Comparison of ENCODE assay signal across 8 cellular contexts in the genomic region with DNA sequence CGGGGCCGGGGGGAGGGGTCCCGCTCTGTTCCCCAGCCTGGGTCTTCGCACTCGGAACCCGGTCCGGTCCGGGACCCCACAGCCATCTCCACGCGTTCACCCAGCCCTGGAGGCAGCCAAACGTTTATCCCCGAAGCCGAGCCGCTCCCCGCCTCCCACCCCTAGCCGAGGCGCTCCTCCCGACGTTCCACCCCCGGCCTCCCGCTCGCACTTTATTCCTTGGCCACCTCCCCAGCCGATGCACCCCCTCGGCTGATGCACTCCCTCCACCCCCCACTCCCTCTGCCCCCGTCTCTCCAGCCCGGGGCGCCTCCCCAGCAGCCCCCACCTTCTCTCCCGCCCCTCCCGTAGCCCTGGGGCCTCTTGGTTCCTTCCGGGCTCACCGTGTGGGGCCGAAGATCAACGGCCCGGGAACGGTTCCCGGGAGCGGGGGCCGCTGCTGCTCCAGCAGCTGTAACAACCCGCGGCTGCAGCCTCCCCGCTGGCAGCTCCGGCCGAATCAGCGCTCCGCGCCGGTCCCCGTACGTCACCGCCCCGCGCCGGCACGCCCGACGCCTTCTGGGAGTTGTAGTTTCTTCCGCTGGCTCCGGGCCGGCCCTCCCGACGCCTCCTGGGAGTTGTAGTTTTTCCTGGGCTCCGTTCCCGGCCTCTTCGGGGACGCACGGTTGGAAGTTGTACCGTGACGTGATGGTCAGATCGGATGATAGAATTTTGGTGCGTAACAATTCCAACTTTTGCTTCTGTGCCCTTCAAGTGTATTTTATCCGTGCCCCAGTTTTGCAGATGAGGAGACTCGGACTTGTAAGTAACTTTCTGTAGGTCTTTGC. TPM values are rescaled to one million over a fixed set of nuclear protein-coding genes. Genes with fewer than 3 reads are reported as not detected.
DNase-seq lines count a peak whose midpoint lies in the region; ATAC-seq and TF ChIP-seq lines count a peak whose summit lies in the region.

Gene LRRC3C, plus strand, starts transcription at position 632 of the 827 bp plus-strand sequence. CDS start 13,792 bp downstream, outside the sequence.
A gene with protein sequence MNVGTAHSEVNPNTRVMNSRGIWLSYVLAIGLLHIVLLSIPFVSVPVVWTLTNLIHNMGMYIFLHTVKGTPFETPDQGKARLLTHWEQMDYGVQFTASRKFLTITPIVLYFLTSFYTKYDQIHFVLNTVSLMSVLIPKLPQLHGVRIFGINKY (minus strand): TSS at position 501 of the 827 bp plus-strand sequence. CDS start 3,398 bp downstream, outside the sequence.

- DNase-seq in BE2C (peak; percentile 96), NCI-H69 (lab: John Stamatoyannopoulos, UW) (peak; percentile 88), dedifferentiated amniotic fluid mesenchymal stem cell (ENCODE audit: extremely low spot score) (peak; percentile 92), left lobe of liver (ENCODE audit: low spot score) (peak; percentile 98)
- DNase-seq in activated CD4-positive, alpha-beta T cell treated with anti-CD3 and anti-CD28 coated beads, Interleukin-2, amount 50 U/mL, for 1 hour = peak; percentile 89
- DNase-seq in stimulated activated CD4-positive, alpha-beta T cell treated with anti-CD3 and anti-CD28 coated beads, Interleukin-2, amount 100 ng/mL, for 24 hours = peak; percentile 91 to 94

- no peaks in the 10 kb centered on the region for H3K27me3 ChIP-seq in BE2C

- peak within 1 kb of the TSS; percentile 78 for H3K4me3 ChIP-seq in BE2C (ENCODE audit: low read depth, low read length)

- no peaks in the 10 kb centered on the region for H3K9me3 ChIP-seq in BE2C

- peak; percentile 89 for ATAC-seq in GM19324 (IDR thresholded peaks at IDR 0.05; ENCODE audit: low FRiP score, unreplicated experiment)
- peak; percentile 79 for ATAC-seq in HG03520 (IDR thresholded peaks at IDR 0.05; ENCODE audit: unreplicated experiment)
- peak; percentile 72 for ATAC-seq in left lobe of liver

- peaks cover 20% of the 10 kb centered on the region for H3K4me1 ChIP-seq in BE2C

- TF ChIP-seq CTCF in BE2C (IDR thresholded peaks at IDR 0.05; ENCODE audit: low read depth, low read length) = no peak

- H3K36me3 ChIP-seq in BE2C = peaks cover 16% of the 10 kb centered on the region

RNA-seq across cellular contexts. Expression of gene LRRC3C, which starts in this region (rescaled TPM):
- not detected for polyA plus RNA-seq in BE2C (2012; ENCODE audit: insufficient read depth, insufficient read length, low read depth)
- total RNA-seq in left lobe of liver = not detected

RNA-seq across cellular contexts. Expression of the second gene that starts in this region (rescaled TPM):
- polyA plus RNA-seq in BE2C (2012; ENCODE audit: insufficient read depth, insufficient read length, low read depth) = 63.1 TPM
- total RNA-seq in left lobe of liver = 159 TPM

Comparison
In these comparisons a context has a peak if more than half of its experiments do, and no peak if none do; other contexts are left out.
1. Peak in every context shown above with its lines: DNase-seq, ATAC-seq and H3K4me3 ChIP-seq.